ENCODE assay signal across 1 cellular context in genomic region chr2:54755641-54756326, GRCh38.
TF ChIP-seq lines count a peak whose summit lies in the region.

No MANE protein-coding gene starts in this region.

TF ChIP-seq in HepG2, 621 proteins besides CTCF, POLR2A, EP300 and RAD21 (continued from another document):
- TF ChIP-seq ZNF142 (CRISPR knock-in tag; IDR thresholded peaks at IDR 0.05), result no peak
